In the genomic region with DNA sequence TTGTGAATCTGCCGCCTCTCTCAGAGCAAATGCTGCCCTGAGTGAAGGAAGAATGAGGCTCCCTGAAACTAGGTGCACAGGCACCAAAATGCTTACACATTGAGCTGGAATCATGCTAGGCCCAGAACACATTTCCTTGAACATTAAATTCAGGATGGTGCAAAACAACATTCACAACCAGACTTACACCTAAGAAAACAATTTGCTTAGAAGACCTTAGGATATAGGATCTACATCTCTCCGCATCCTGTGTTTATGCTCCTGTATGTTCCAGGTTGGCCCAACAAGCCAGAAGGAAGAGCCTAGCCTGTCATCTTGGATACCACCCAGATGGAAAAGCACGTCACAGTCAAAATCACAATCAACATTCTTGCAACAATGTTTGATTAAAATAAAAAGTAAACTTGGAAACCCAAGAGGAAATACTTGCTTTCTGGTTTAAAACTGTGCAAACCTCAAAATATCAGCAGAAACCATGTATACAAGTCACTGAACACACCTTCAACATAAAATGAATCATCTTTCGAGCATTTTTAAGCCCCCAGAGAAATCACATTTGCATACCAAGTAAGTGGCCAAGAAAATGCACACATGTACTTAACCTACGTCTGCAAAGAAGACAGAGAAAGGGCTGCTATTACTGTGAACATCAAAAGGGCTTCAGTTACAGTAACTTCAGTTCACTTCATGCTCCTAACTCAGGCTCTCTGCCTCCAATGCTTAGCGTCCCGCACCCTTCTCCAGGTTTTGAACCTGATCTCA, we compare ENCODE assay signal across 8 cellular contexts. TPM values are rescaled to one million over a fixed set of nuclear protein-coding genes. Genes with fewer than 3 reads are reported as not detected.
DNase-seq lines count a peak whose midpoint lies in the region; ATAC-seq and TF ChIP-seq lines count a peak whose summit lies in the region.

No MANE protein-coding gene starts in this region.

- intact Hi-C loops in adrenal gland (cut with DNase I), result no loop called here

- DNase-seq in BJ (ENCODE audit: low read depth) (no peak), amniotic stem cell (lab: John Stamatoyannopoulos, UW) (no peak), adrenal gland (no peak)
- DNase-seq in activated CD4-positive, alpha-beta memory T cell treated with anti-CD3 and anti-CD28 coated beads, Interleukin-2, amount 10 ng/mL, durations not matched to agents 7 days and 5 days, result no peak

- H3K27me3 Mint-ChIP-seq in activated CD4-positive, alpha-beta memory T cell treated with anti-CD3 and anti-CD28 coated beads, Interleukin-2, amount 10 ng/mL, durations not matched to agents 7 days and 5 days, result peaks cover 45% of the 10 kb centered on the region

- H3K36me3 ChIP-seq in BJ (ENCODE audit: control insufficient read depth, insufficient read depth, low read length) (peaks cover 9% of the 10 kb centered on the region), iPS-20b (ENCODE audit: insufficient read depth, low read depth, low read length) (peaks cover 18% of the 10 kb centered on the region), subcutaneous abdominal adipose tissue (ENCODE audit: control insufficient read depth in 5 of 5, insufficient read depth in 5 of 5, low read length in 5 of 5) (peaks cover 3 to 19% (median 17%) of the 10 kb centered on the region in 5 donors), adrenal gland (replicated peaks in 1 of 2) (no peaks in the 10 kb centered on the region)

- peak overlapping the region; percentile 82 for H3K4me3 ChIP-seq in BJ (ENCODE audit: low read depth, low read length)
- peak overlapping the region; percentile 89 for H3K4me3 ChIP-seq in iPS-20b (ENCODE audit: low read length)
- peak overlapping the region; percentile 69 to 93 (median 87) for H3K4me3 ChIP-seq in subcutaneous abdominal adipose tissue (ENCODE audit: low read depth in 1 of 5, low read length in 5 of 5)
- H3K4me3 ChIP-seq in adrenal gland, result peak overlapping the region in 1 of 4 donors; percentile 76

- TF ChIP-seq CTCF in BJ (IDR thresholded peaks at IDR 0.05; ENCODE audit: insufficient read depth, low read depth, low read length) (no peak), adrenal gland (IDR thresholded peaks at IDR 0.05) (no peak)

- TF ChIP-seq POLR2A in adrenal gland (IDR thresholded peaks at IDR 0.05), result no peak

- H3K27ac ChIP-seq in iPS-20b (ENCODE audit: low read length) (no peak overlapping the region), subcutaneous abdominal adipose tissue (ENCODE audit: low read depth, low read length) (peak overlapping the region; percentile 78), adrenal gland (peak overlapping the region in 2 of 5 donors; percentile 1 to 81)

- H3K4me1 Mint-ChIP-seq in activated CD4-positive, alpha-beta memory T cell treated with anti-CD3 and anti-CD28 coated beads, Interleukin-2, amount 10 ng/mL, durations not matched to agents 7 days and 5 days, result peaks cover 31% of the 10 kb centered on the region

- CTCF ChIA-PET in BJ (lab: Yijun Ruan, JAX), result interaction anchor here (0.8 to 4.7 kb wide), 4 partner anchors 223 to 700 kb away, joined by 3 to 33 read pairs (median 4); no protein-coding TSS in a partner anchor
- CTCF ChIA-PET in activated CD4-positive, alpha-beta memory T cell treated with anti-CD3 and anti-CD28 coated beads, Interleukin-2, amount 10 ng/mL, durations not matched to agents 7 days and 5 days (lab: Charles Lee), result interaction anchor here (1.5 to 3.7 kb wide), 2 partner anchors 9 to 736 kb away, joined by 6 to 20 read pairs; no protein-coding TSS in a partner anchor

- WGBS in adrenal gland, 4 donors, result 39 to 58% (median 51%) methylated on average over 7 of the region's 7 CpGs

- ATAC-seq in GM18861 (IDR thresholded peaks at IDR 0.05; ENCODE audit: unreplicated experiment) (peak; percentile 50), HG03135 (IDR thresholded peaks at IDR 0.05; ENCODE audit: unreplicated experiment) (peak; percentile 26)

- H3K27ac Mint-ChIP-seq in activated CD4-positive, alpha-beta memory T cell treated with anti-CD3 and anti-CD28 coated beads, Interleukin-2, amount 10 ng/mL, durations not matched to agents 7 days and 5 days, result no peak overlapping the region

- peak overlapping the region; percentile 73 for H3K4me3 Mint-ChIP-seq in activated CD4-positive, alpha-beta memory T cell treated with anti-CD3 and anti-CD28 coated beads, Interleukin-2, amount 10 ng/mL, durations not matched to agents 7 days and 5 days

- H3K4me1 ChIP-seq in iPS-20b (ENCODE audit: insufficient read depth, low read length) (peaks cover 8% of the 10 kb centered on the region; the same call in 1 of the 2 replicates), subcutaneous abdominal adipose tissue (ENCODE audit: control insufficient read depth in 5 of 5, insufficient read depth in 5 of 5, low read length in 5 of 5) (peaks cover 7 to 64% (median 56%) of the 10 kb centered on the region in 5 donors), adrenal gland (replicated peaks in 1 of 2) (peaks cover 3 to 29% of the 10 kb centered on the region in 2 donors)

- no peaks in the 10 kb centered on the region for H3K9me3 Mint-ChIP-seq in activated CD4-positive, alpha-beta memory T cell treated with anti-CD3 and anti-CD28 coated beads, Interleukin-2, amount 10 ng/mL, durations not matched to agents 7 days and 5 days

- H3K36me3 Mint-ChIP-seq in activated CD4-positive, alpha-beta memory T cell treated with anti-CD3 and anti-CD28 coated beads, Interleukin-2, amount 10 ng/mL, durations not matched to agents 7 days and 5 days (ENCODE audit: low read depth), result no peaks in the 10 kb centered on the region

- POLR2A ChIA-PET in BJ (lab: Charles Lee), result interaction anchor here (0.6 kb wide), 1 partner anchor 139 kb away, joined by 18 read pairs; no protein-coding TSS in a partner anchor
- POLR2A ChIA-PET in activated CD4-positive, alpha-beta memory T cell treated with anti-CD3 and anti-CD28 coated beads, Interleukin-2, amount 10 ng/mL, durations not matched to agents 7 days and 5 days (lab: Charles Lee), result interaction anchor here (2.2 kb wide), 1 partner anchor 63 kb away, joined by 9 read pairs; no protein-coding TSS in a partner anchor

- H3K27me3 ChIP-seq in BJ (ENCODE audit: control insufficient read depth, insufficient read depth, low read length), result no peaks in the 10 kb centered on the region
- peaks cover 41% of the 10 kb centered on the region for H3K27me3 ChIP-seq in iPS-20b (ENCODE audit: insufficient read depth, low read length)
- H3K27me3 ChIP-seq in subcutaneous abdominal adipose tissue (ENCODE audit: control insufficient read depth in 5 of 5, insufficient read depth in 4 of 5, low read length in 5 of 5), result no peaks in the 10 kb centered on the region
- H3K27me3 ChIP-seq in adrenal gland, result no peaks in the 10 kb centered on the region

- H3K9ac ChIP-seq in iPS-20b (ENCODE audit: low read depth, low read length) (peak overlapping the region; percentile 81; the same call in 1 of the 2 replicates), subcutaneous abdominal adipose tissue (ENCODE audit: low read length in 5 of 5) (peak overlapping the region in 2 of 5 donors; percentile 52 to 67)

- H3K9me3 ChIP-seq in iPS-20b (ENCODE audit: insufficient read depth, low read depth, low read length), result no peaks in the 10 kb centered on the region
- H3K9me3 ChIP-seq in subcutaneous abdominal adipose tissue (ENCODE audit: control insufficient read depth in 5 of 5, low read length in 5 of 5), result no peaks in the 10 kb centered on the region
- no peaks in the 10 kb centered on the region for H3K9me3 ChIP-seq in adrenal gland (replicated peaks in 1 of 3)

RNA-seq across cellular contexts. Expression of a gene that starts 1.6 kb away (rescaled TPM):
- polyA plus RNA-seq in BJ (2011; rRNA removed), result 26.5 and 34.1 TPM in 2 replicates
- polyA minus RNA-seq in BJ (2011; rRNA and poly(A)+ RNA removed), result 28.9 and 35.0 TPM in 2 replicates
- total RNA-seq in activated CD4-positive, alpha-beta memory T cell treated with anti-CD3 and anti-CD28 coated beads, Interleukin-2, amount 10 ng/mL, durations not matched to agents 7 days and 5 days, result under 1 TPM; 0.43 to 0.73 TPM
- total RNA-seq in adrenal gland, result 10 to 100 TPM in 2 of 8 donors, 1 to 10 TPM in 6; 2.1 to 31.6 (median 5.0) TPM
- 1 to 10 TPM; 2.7 to 3.4 (median 2.9) TPM for polyA plus RNA-seq in adrenal gland

RNA-seq across cellular contexts. Expression of a gene that starts 46.1 kb away (rescaled TPM):
- polyA plus RNA-seq in BJ (2011; rRNA removed) (71.0 and 175 TPM in 2 replicates), adrenal gland (100 to 1,000 TPM in 1 of 3 donors, 10 to 100 TPM in 2; 92.0 to 119 (median 99.5) TPM)
- polyA minus RNA-seq in BJ (2011; rRNA and poly(A)+ RNA removed), result 59.5 and 61.8 TPM in 2 replicates
- 10 to 100 TPM; 86.7 to 87.6 TPM for total RNA-seq in activated CD4-positive, alpha-beta memory T cell treated with anti-CD3 and anti-CD28 coated beads, Interleukin-2, amount 10 ng/mL, durations not matched to agents 7 days and 5 days
- total RNA-seq in adrenal gland, result 100 to 1,000 TPM; 118 to 216 (median 146) TPM
